24 cellular contexts compared by ENCODE assay signal in the genomic region with DNA sequence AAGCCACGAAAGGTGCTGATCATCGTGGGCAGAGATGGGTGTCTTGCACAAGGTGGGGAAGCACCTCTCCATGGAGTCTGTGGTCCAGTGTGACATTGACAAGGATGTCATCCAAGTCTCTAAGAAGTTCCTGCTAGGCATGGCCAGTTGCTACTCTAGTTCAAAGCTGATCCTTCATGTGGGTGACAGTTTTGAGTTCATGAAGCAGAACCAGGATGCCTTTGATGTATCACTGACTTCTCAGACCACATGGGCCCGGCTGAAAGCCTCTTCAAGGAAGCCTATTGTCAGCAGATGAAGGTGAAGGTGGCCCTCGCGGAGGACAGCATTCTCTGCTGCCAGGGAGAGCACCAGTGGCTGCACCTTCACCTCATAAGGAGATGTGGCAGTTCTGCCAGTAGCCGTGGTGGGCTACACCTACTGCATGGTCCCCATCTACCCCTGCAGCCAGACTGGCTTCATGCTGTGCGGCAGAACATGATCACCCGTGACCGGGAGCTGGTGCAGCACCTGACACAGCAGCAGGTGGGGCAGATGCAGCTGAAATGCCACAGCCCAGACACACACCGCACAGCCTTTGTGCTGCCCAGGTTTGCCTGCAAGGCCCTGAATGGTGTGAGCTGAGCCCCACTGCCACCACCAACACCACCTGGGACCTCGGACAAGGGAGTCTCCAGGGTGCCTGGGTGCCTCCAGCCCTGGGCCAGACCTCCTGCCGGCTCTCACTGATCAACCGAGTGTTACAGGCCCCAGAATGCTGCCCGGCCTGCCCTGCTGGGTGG.
"Had no signal": no experiment of that assay in that cellular context is flagged by ENCODE, and none has a peak within 500 bp of the region (broad histone marks: within the 10 kb centered on the region; RNA-seq: fewer than 3 reads in every experiment).

No MANE protein-coding gene starts in this region.

- H3K4me3 ChIP-seq: coronary artery, heart left ventricle, mucosa of descending colon, neural progenitor cell, thyroid gland had no signal

- H3K36me3 Mint-ChIP-seq: activated naive CD8-positive, alpha-beta T cell treated with anti-CD3 and anti-CD28 coated beads for 36 hours; neural progenitor cell had no signal

- H3K9ac ChIP-seq: neural progenitor cell had no signal

- H3K27ac Mint-ChIP-seq: activated naive CD8-positive, alpha-beta T cell treated with anti-CD3 and anti-CD28 coated beads for 36 hours; activated T-helper 2 cell treated with anti-CD3 and anti-CD28 coated beads, Interferon-gamma antibody, Interleukin-2, Interleukin-4, amounts not matched to agents 10 μg/mL and 5 μg/mL and 100 μg/mL, durations not matched to agents 14 hours and 24 hours and 36 hours; endodermal cell; memory B cell; neural progenitor cell; progenitor cell of endocrine pancreas; T-helper 1 cell treated with Interleukin-12 subunit alpha and Interleukin-12 subunit beta and Interleukin-4 antibody, amounts not matched to agents 30 μg/mL and 1 μg/mL, for 36 hours had no signal

- H3K27me3 ChIP-seq: neural progenitor cell, thyroid gland had no signal

- H3K4me1 Mint-ChIP-seq: activated naive CD8-positive, alpha-beta T cell treated with anti-CD3 and anti-CD28 coated beads for 36 hours had no signal

- H3K36me3 ChIP-seq: heart left ventricle, neural progenitor cell, thyroid gland had no signal

- H3K9me3 Mint-ChIP-seq: activated naive CD8-positive, alpha-beta T cell treated with anti-CD3 and anti-CD28 coated beads for 36 hours; activated T-helper 2 cell treated with anti-CD3 and anti-CD28 coated beads, Interferon-gamma antibody, Interleukin-2, Interleukin-4, amounts not matched to agents 10 μg/mL and 5 μg/mL and 100 μg/mL, durations not matched to agents 14 hours and 24 hours and 36 hours; T-helper 1 cell treated with Interleukin-12 subunit alpha and Interleukin-12 subunit beta and Interleukin-4 antibody, amounts not matched to agents 30 μg/mL and 1 μg/mL, for 36 hours had no signal

- H3K4me2 ChIP-seq: neural progenitor cell had no signal

- H3K27ac ChIP-seq: coronary artery, epithelial cell of prostate, heart left ventricle, neural progenitor cell, thyroid gland had no signal

- ATAC-seq: activated T-cell treated with anti-CD3 and anti-CD28 coated beads, Interleukin-2, amount 50 U/mL, for 4 hours; mucosa of descending colon; stimulated activated naive CD8-positive, alpha-beta T cell treated with anti-CD3 and anti-CD28 coated beads, Interleukin-15, Interleukin-2, amounts not matched to agents 100 U/mL and 50 U/mL, for 24 hours had no signal

- H3K4me3 Mint-ChIP-seq: activated naive CD8-positive, alpha-beta T cell treated with anti-CD3 and anti-CD28 coated beads for 36 hours; activated T-cell treated with anti-CD3 and anti-CD28 coated beads, Interleukin-2, amount 50 U/mL, for 4 hours; endodermal cell; memory B cell; neural progenitor cell; T-helper 1 cell treated with Interleukin-12 subunit alpha and Interleukin-12 subunit beta and Interleukin-4 antibody, amounts not matched to agents 30 μg/mL and 1 μg/mL, for 36 hours had no signal

- H3K9me3 ChIP-seq: mucosa of descending colon, thyroid gland had no signal

- H2AFZ ChIP-seq: neural progenitor cell had no signal

- DNase-seq: activated CD4-positive, alpha-beta T cell treated with anti-CD3 and anti-CD28 coated beads for 4 hours; activated CD4-positive, alpha-beta T cell treated with anti-CD3 and anti-CD28 coated beads, Interleukin-2, amount 50 U/mL, for 48 hours; activated CD4-positive, CD25-positive, alpha-beta regulatory T cell; activated CD8-positive, alpha-beta memory T cell treated with anti-CD3 and anti-CD28 coated beads, Interleukin-2, amount 50 U/mL, for 48 hours; activated naive CD4-positive, alpha-beta T cell; activated naive CD8-positive, alpha-beta T cell treated with anti-CD3 and anti-CD28 coated beads for 36 hours; activated T-cell treated with anti-CD3 and anti-CD28 coated beads, Interleukin-2, amount 50 U/mL, for 4 hours; cerebellar nuclear complex; endodermal cell; heart left ventricle; mucosa of descending colon; retina; stimulated activated CD4-positive, alpha-beta T cell treated with anti-CD3 and anti-CD28 coated beads, Interleukin-2, amount 100 ng/mL, for 48 hours; stimulated activated naive CD8-positive, alpha-beta T cell treated with anti-CD3 and anti-CD28 coated beads, Interleukin-15, Interleukin-2, amounts not matched to agents 100 U/mL and 50 U/mL, for 24 hours; substantia nigra; T1000; thyroid gland had no signal
